13 cellular contexts compared by ENCODE assay signal in genomic region chr6:98944598-98945011, GRCh38. TPM values are rescaled to one million over a fixed set of nuclear protein-coding genes. Genes with fewer than 3 reads are reported as not detected.
DNase-seq lines count a peak whose midpoint lies in the region; ATAC-seq, FAIRE-seq and TF ChIP-seq lines count a peak whose summit lies in the region.
"Had no signal": no experiment of that assay in that cellular context is flagged by ENCODE, and none has a peak within 500 bp of the region (broad histone marks: within the 10 kb centered on the region; RNA-seq: fewer than 3 reads in every experiment).

No MANE protein-coding gene starts in this region.

- H3K18ac ChIP-seq in IMR-90 (ENCODE audit: low read depth, low read length): no peak overlapping the region

- no peaks in the 10 kb centered on the region for H3K27me3 Mint-ChIP-seq in activated T-cell treated with anti-CD3 and anti-CD28 coated beads, Interleukin-2, amount 50 U/mL, for 72 hours (ENCODE audit: low read depth)
- H3K27me3 Mint-ChIP-seq: CD4-positive, alpha-beta memory T cell had no signal

- peaks cover 4% of the 10 kb centered on the region for H3K4me1 ChIP-seq in IMR-90 (ENCODE audit: control insufficient read depth, insufficient read depth, low read length)

- H4K5ac ChIP-seq in IMR-90 (ENCODE audit: low read depth, low read length): no peak overlapping the region; the same call in 1 of the 2 replicates

- H2BK15ac ChIP-seq in IMR-90 (ENCODE audit: low read depth, low read length): no peak overlapping the region

- H4K91ac ChIP-seq in IMR-90 (ENCODE audit: insufficient read depth, low read depth, low read length): no peak overlapping the region

- no peak overlapping the region for H3K56ac ChIP-seq in IMR-90 (ENCODE audit: extremely low read depth, insufficient read depth, low read length)

- H3K9me1 ChIP-seq in IMR-90 (ENCODE audit: insufficient read depth, low read length): peaks cover 4% of the 10 kb centered on the region; the same call in 1 of the 2 replicates

- no peak overlapping the region for H3K4me3 ChIP-seq in AG10803 (ENCODE audit: low read length)
- no peak overlapping the region for H3K4me3 ChIP-seq in IMR-90 (ENCODE audit: insufficient read depth, low read depth, low read length)
- H3K4me3 ChIP-seq in SK-N-MC: peak overlapping the region; percentile 88; the same call in 1 of the 2 replicates

- no peak overlapping the region for H2BK5ac ChIP-seq in IMR-90 (ENCODE audit: low read depth, low read length, poor library complexity, severe bottlenecking)

- H3K4me1 Mint-ChIP-seq in activated T-cell treated with anti-CD3 and anti-CD28 coated beads, Interleukin-2, amount 50 U/mL, for 72 hours (ENCODE audit: low read depth): peaks cover 53% of the 10 kb centered on the region

- H4K20me1 ChIP-seq in IMR-90 (ENCODE audit: insufficient read depth, low read length): peaks cover 2% of the 10 kb centered on the region; the same call in 1 of the 2 replicates

- CTCF ChIA-PET in IMR-90 (lab: Yijun Ruan, JAX): interaction anchor here (0.6 kb wide), 1 partner anchor 15 kb away, joined by 3 read pairs; no protein-coding TSS in a partner anchor

- no peak overlapping the region for H2BK20ac ChIP-seq in IMR-90 (ENCODE audit: low read depth, low read length)

- no peak overlapping the region for H3K4ac ChIP-seq in IMR-90 (ENCODE audit: low read depth, low read length)

- H2AK9ac ChIP-seq in IMR-90 (replicated peaks; ENCODE audit: low read depth, low read length, poor library complexity): no peak overlapping the region

- TF ChIP-seq RAD21 in IMR-90 (IDR thresholded peaks at IDR 0.05; ENCODE audit: low read length): no peak

- H3K4me3 Mint-ChIP-seq in activated T-cell treated with anti-CD3 and anti-CD28 coated beads, Interleukin-2, amount 50 U/mL, for 72 hours: peak overlapping the region in 1 of 2 donors; percentile 43
- H3K4me3 Mint-ChIP-seq: natural killer cell had no signal

- WGBS in IMR-90 (ENCODE audit: extremely low coverage in 2 of 2, insufficient read length in 1 of 2), 2 experiments: 20% methylated on average over 1 of the region's 2 CpGs; no CpG with 5 or more reads in 1 of the 2 experiments

- no TSS peak for BruUV-seq in IMR-90 (replicated peaks; lab: Mats Ljungman, UMichigan)

- in situ Hi-C loops in IMR-90 (cut with MboI; ENCODE audit: low sequenced_read_pairs): no loop called here

- no peak for ATAC-seq in IMR-90 (ENCODE audit: low read depth)
- no peak for ATAC-seq in activated T-cell treated with anti-CD3 and anti-CD28 coated beads, Interleukin-2, amount 50 U/mL, for 72 hours (replicated peaks in 1 of 2)
- ATAC-seq: natural killer cell had no signal

- TF ChIP-seq CTCF in AG10803 (conservative IDR thresholded peaks at IDR 0.05; ENCODE audit: low read length) (no peak), IMR-90 (conservative IDR thresholded peaks at IDR 0.05; ENCODE audit: low read depth, low read length) (no peak)

- no peaks in the 10 kb centered on the region for H3K27me3 ChIP-seq in IMR-90 (ENCODE audit: control insufficient read depth, insufficient read depth, low read length)

- intact Hi-C loops in IMR-90 (cut with micrococcal nuclease): no loop called here

- no peak overlapping the region for H2BK120ac ChIP-seq in IMR-90 (ENCODE audit: low read depth, low read length)

- H3K36me3 ChIP-seq in IMR-90 (ENCODE audit: control insufficient read depth, insufficient read depth, low read length): no peaks in the 10 kb centered on the region
- H3K36me3 ChIP-seq in SK-N-MC (ENCODE audit: insufficient read depth, low read length): peaks cover 24% of the 10 kb centered on the region
- H3K36me3 ChIP-seq: thoracic aorta had no signal

- H3K9me3 ChIP-seq in IMR-90 (ENCODE audit: control insufficient read depth, insufficient read depth, low read length) (no peaks in the 10 kb centered on the region; the same call in 1 of the 2 replicates), SK-N-MC (ENCODE audit: low read depth, low read length) (peaks cover 10% of the 10 kb centered on the region; the same call in 1 of the 2 replicates)
- H3K9me3 ChIP-seq: thoracic aorta had no signal

- peak overlapping the region; percentile 66 for H3K4me2 ChIP-seq in IMR-90 (ENCODE audit: low read depth, low read length)

- no peak overlapping the region for H3K27ac ChIP-seq in IMR-90 (ENCODE audit: insufficient read depth, low read length)
- H3K27ac ChIP-seq in SK-N-MC: peak overlapping the region; percentile 29; the same call in 1 of the 2 replicates
- H3K27ac ChIP-seq: thoracic aorta had no signal

- no peak for TF ChIP-seq POLR2A in IMR-90 (IDR thresholded peaks at IDR 0.05; ENCODE audit: low read depth, low read length)

- FAIRE-seq in HTR-8/SVneo (lab: Jason Lieb, UNC): no peak
- FAIRE-seq: colon had no signal

- H3K36me3 Mint-ChIP-seq in activated T-cell treated with anti-CD3 and anti-CD28 coated beads, Interleukin-2, amount 50 U/mL, for 72 hours (ENCODE audit: insufficient read depth in 2 of 2): peaks cover 22 to 31% of the 10 kb centered on the region in 2 donors

- H3K9me3 Mint-ChIP-seq in activated T-cell treated with anti-CD3 and anti-CD28 coated beads, Interleukin-2, amount 50 U/mL, for 72 hours: peaks cover 2 to 4% of the 10 kb centered on the region in 2 donors

- dilution Hi-C loops in IMR-90 (cut with HindIII; ENCODE audit: low sequenced_read_pairs, unreplicated experiment): no loop called here

- no peak overlapping the region for H3K27ac Mint-ChIP-seq in activated T-cell treated with anti-CD3 and anti-CD28 coated beads, Interleukin-2, amount 50 U/mL, for 72 hours

- peaks cover 17 to 34% of the 10 kb centered on the region in 2 experiments for H3K79me1 ChIP-seq in IMR-90 (ENCODE audit: low read depth in 1 of 2, low read length in 2 of 2)

- H2AFZ ChIP-seq in IMR-90 (replicated peaks; ENCODE audit: low read length, poor library complexity): no peak overlapping the region

- H4K8ac ChIP-seq in IMR-90 (ENCODE audit: low read depth in 2 of 2, low read length in 2 of 2): no peak overlapping the region

- DNase-seq in AG10803 (ENCODE audit: low read depth) (peak; percentile 37), IMR-90 (peak; percentile 72), SK-N-MC (ENCODE audit: low read depth, low spot score) (no peak), iris pigment epithelial cell (ENCODE audit: low read depth) (peak; percentile 89), HTR-8/SVneo (ENCODE audit: insufficient read length, low spot score) (no peak), T-helper 9 cell (no peak)
- no peak for DNase-seq in activated T-cell treated with anti-CD3 and anti-CD28 coated beads, Interleukin-2, amount 50 U/mL, for 72 hours
- DNase-seq in activated CD4-positive, alpha-beta T cell treated with anti-CD3 and anti-CD28 coated beads for 1 hour: no peak
- DNase-seq: CD4-positive, alpha-beta memory T cell; natural killer cell; NCI-H1436 had no signal

- H3K23ac ChIP-seq in IMR-90 (ENCODE audit: low read depth, low read length): peak overlapping the region; percentile 46; the same call in 1 of the 2 replicates

- H3K14ac ChIP-seq in IMR-90 (replicated peaks; ENCODE audit: low read depth, low read length): no peak overlapping the region

- H3K9ac ChIP-seq in IMR-90 (ENCODE audit: low read depth, low read length) (no peak overlapping the region), SK-N-MC (ENCODE audit: insufficient read length) (no peak overlapping the region)

- no peak overlapping the region for H2AK5ac ChIP-seq in IMR-90 (ENCODE audit: low read depth, low read length)

- POLR2A ChIA-PET in IMR-90 (lab: Charles Lee; ENCODE audit: unreplicated experiment): no interaction called here

TF ChIP-seq in IMR-90, 13 proteins besides CTCF, POLR2A, EP300 and RAD21:
- TF ChIP-seq RCOR1 (IDR thresholded peaks at IDR 0.05; ENCODE audit: insufficient replicate concordance, low read length) (no peak), SMC3 (IDR thresholded peaks at IDR 0.05; ENCODE audit: low read depth, low read length) (no peak), MAFK (IDR thresholded peaks at IDR 0.05; ENCODE audit: low read depth, low read length) (no peak), MXI1 (IDR thresholded peaks at IDR 0.05; ENCODE audit: borderline replicate concordance, low read depth, low read length) (no peak), NFE2L2 (IDR thresholded peaks at IDR 0.05; ENCODE audit: low read depth, low read length) (no peak), ELK1 (IDR thresholded peaks at IDR 0.05; ENCODE audit: borderline replicate concordance, low read depth, low read length) (no peak), USF2 (IDR thresholded peaks at IDR 0.05; ENCODE audit: low read depth, low read length) (no peak), MAZ (IDR thresholded peaks at IDR 0.05; ENCODE audit: borderline replicate concordance, low read depth, low read length) (no peak), CEBPB (IDR thresholded peaks at IDR 0.05; ENCODE audit: low read depth, low read length) (no peak)

RNA-seq across cellular contexts. Expression of gene FBXL4, which starts 3.1 kb away (rescaled TPM):
- 16.1 and 17.6 TPM in 2 replicates for total RNA-seq in IMR-90 (2012; rRNA removed)
- 6.1 and 7.8 TPM in 2 replicates for polyA plus RNA-seq in IMR-90 (2012; rRNA removed)
- polyA plus RNA-seq in IMR-90 (2012; cell fraction: cytosol; rRNA removed): 2.5 and 3.7 TPM in 2 replicates
- 1.7 and 9.2 TPM in 2 replicates for polyA plus RNA-seq in IMR-90 (2012; cell fraction: nucleus; rRNA removed; ENCODE audit: low replicate concordance)
- 10 to 100 TPM; 16.5 to 19.0 TPM for total RNA-seq in activated T-cell treated with anti-CD3 and anti-CD28 coated beads, Interleukin-2, amount 50 U/mL, for 72 hours

Comparison
In these comparisons a context has a peak if more than half of its experiments do, and no peak if none do; other contexts are left out.
1. DNase-seq: peak in AG10803 (single experiment), IMR-90 (single experiment) and iris pigment epithelial cell (single experiment); none in SK-N-MC (single experiment), activated T-cell treated with anti-CD3 and anti-CD28 coated beads, Interleukin-2, amount 50 U/mL, for 72 hours (0 of 2), activated CD4-positive, alpha-beta T cell treated with anti-CD3 and anti-CD28 coated beads for 1 hour (single experiment), HTR-8/SVneo (single experiment) and T-helper 9 cell (single experiment).